ENCODE assay signal across 12 cellular contexts in genomic region chr10:122154733-122155366, GRCh38.
DNase-seq lines count a peak whose midpoint lies in the region; ATAC-seq, FAIRE-seq and TF ChIP-seq lines count a peak whose summit lies in the region.
"Had no signal": no experiment of that assay in that cellular context is flagged by ENCODE, and none has a peak within 500 bp of the region (broad histone marks: within the 10 kb centered on the region; RNA-seq: fewer than 3 reads in every experiment).

No MANE protein-coding gene starts in this region.

- H3K4me1 ChIP-seq in fibroblast of lung (ENCODE audit: control insufficient read depth, extremely low read depth, insufficient read depth, low read length) = peaks cover 15% of the 10 kb centered on the region

- peak overlapping the region in 3 of 4 experiments; percentile 7 to 40 (median 20) for H3K4me3 ChIP-seq in fibroblast of lung (replicated peaks in 1 of 4; ENCODE audit: control extremely low read depth in 1 of 4, insufficient read depth in 1 of 4, low read depth in 3 of 4, low read length in 4 of 4)

- DNase-seq in AG08395 (ENCODE audit: low spot score) (peak; percentile 58), NCI-H510A treated with DMSO at 0.1 percent for 48 hours (lab: John Stamatoyannopoulos, UW) (peak; percentile 76), fibroblast of lung (ENCODE audit: low read depth in 2 of 2) (peak; percentile 50 to 76), neural crest cell (ENCODE audit: low read depth, low spot score) (no peak), COLO829 (ENCODE audit: low spot score) (no peak), GM12891 (ENCODE audit: insufficient read length, low spot score) (no peak), HTR-8/SVneo (ENCODE audit: insufficient read length, low spot score) (no peak), left colon (no peak)
- DNase-seq: activated CD4-positive, alpha-beta T cell treated with anti-CD3 and anti-CD28 coated beads for 4 hours; effector memory CD4-positive, alpha-beta T cell; MV-4-11; stimulated activated CD4-positive, alpha-beta T cell treated with anti-CD3 and anti-CD28 coated beads, Interleukin-1b, Interleukin-23, amount 100 ng/mL, for 48 hours had no signal

- no peaks in the 10 kb centered on the region for H3K79me2 ChIP-seq in fibroblast of lung (ENCODE audit: control insufficient read depth, insufficient read depth, low read length)

- H3K27me3 ChIP-seq in fibroblast of lung (ENCODE audit: control insufficient read depth, insufficient read depth, low read length) = no peaks in the 10 kb centered on the region

- no peaks in the 10 kb centered on the region for H3K36me3 ChIP-seq in fibroblast of lung (ENCODE audit: control insufficient read depth, insufficient read depth, low read length)

- peak overlapping the region; percentile 61 for H3K27ac ChIP-seq in fibroblast of lung (ENCODE audit: insufficient read depth, low read length)

- no peaks in the 10 kb centered on the region for H4K20me1 ChIP-seq in fibroblast of lung (ENCODE audit: control insufficient read depth, extremely low read depth, insufficient read depth, low read length)

- no peak for TF ChIP-seq POLR2A in GM12891 (IDR thresholded peaks at IDR 0.05; ENCODE audit: low read depth, low read length)

- no peak for ATAC-seq in left colon

- peaks cover 46% of the 10 kb centered on the region for H3K4me1 Mint-ChIP-seq in neural crest cell

- peak overlapping the region; percentile 54 for H3K9ac ChIP-seq in fibroblast of lung (ENCODE audit: insufficient read depth, low read length)

- H3K27ac Mint-ChIP-seq in neural crest cell (ENCODE audit: unreplicated experiment) = peak overlapping the region; percentile 60

- H3K9me3 ChIP-seq in fibroblast of lung (ENCODE audit: control insufficient read depth, insufficient read depth, low read depth, low read length) = no peaks in the 10 kb centered on the region

- H3K36me3 Mint-ChIP-seq in neural crest cell (ENCODE audit: low read depth) = peaks cover 2% of the 10 kb centered on the region

- H3K9me3 Mint-ChIP-seq in neural crest cell = no peaks in the 10 kb centered on the region

- H3K4me2 ChIP-seq in fibroblast of lung (ENCODE audit: extremely low read depth, insufficient read depth, low read length) = peak overlapping the region; percentile 83

- FAIRE-seq in GM12891 (lab: Jason Lieb, UNC) (no peak), HTR-8/SVneo (lab: Jason Lieb, UNC) (no peak)

- H3K27me3 Mint-ChIP-seq in neural crest cell (ENCODE audit: low read depth) = no peaks in the 10 kb centered on the region

- no peak overlapping the region for H2AFZ ChIP-seq in fibroblast of lung (ENCODE audit: low read length)

- intact Hi-C loops in left colon (cut with DNase I, micrococcal nuclease) = no loop called here

- peak in 1 of 2 donors; percentile 3 for TF ChIP-seq CTCF in fibroblast of lung (conservative IDR thresholded peaks at IDR 0.05 in 1 of 2, IDR thresholded peaks at IDR 0.05 in 1 of 2; ENCODE audit: low read depth in 1 of 2, low read length in 2 of 2)
- TF ChIP-seq CTCF in neural crest cell (conservative IDR thresholded peaks at IDR 0.05) = no peak

- H3K4me3 Mint-ChIP-seq in neural crest cell = no peak overlapping the region

TF ChIP-seq in GM12891, 5 proteins besides CTCF, POLR2A, EP300 and RAD21:
- TF ChIP-seq TAF1 (IDR thresholded peaks at IDR 0.05; ENCODE audit: low read depth, low read length) (no peak), SPI1 (IDR thresholded peaks at IDR 0.05; ENCODE audit: low read depth, low read length) (no peak), POU2F2 (IDR thresholded peaks at IDR 0.05; ENCODE audit: low read depth, low read length) (no peak)

Comparison
In these comparisons a context has a peak if more than half of its experiments do, and no peak if none do; other contexts are left out.
1. DNase-seq: peak in AG08395 (single experiment), NCI-H510A treated with DMSO at 0.1 percent for 48 hours (single experiment) and fibroblast of lung (2 of 2); none in neural crest cell (single experiment), COLO829 (single experiment), GM12891 (single experiment), HTR-8/SVneo (single experiment) and left colon (0 of 2).